Comparison of ENCODE assay signal across 34 cellular contexts in genomic region chr17:44469676-44470075, GRCh38.
"Had no signal": no experiment of that assay in that cellular context is flagged by ENCODE, and none has a peak within 500 bp of the region (broad histone marks: within the 10 kb centered on the region; RNA-seq: fewer than 3 reads in every experiment).

No MANE protein-coding gene starts in this region.

- H3K36me3 ChIP-seq: adrenal gland, breast epithelium had no signal

- H3K4me3 Mint-ChIP-seq: activated CD4-positive, alpha-beta T cell treated with anti-CD3 and anti-CD28 coated beads, Interleukin-2, amount 10 ng/mL, durations not matched to agents 24 days and 14 days; activated CD8-positive, alpha-beta T cell treated with anti-CD3 and anti-CD28 coated beads for 36 hours; activated naive CD8-positive, alpha-beta T cell treated with anti-CD3 and anti-CD28 coated beads, Interleukin-2, amount 10 ng/mL, durations not matched to agents 7 days and 5 days; activated T-cell treated with anti-CD3 and anti-CD28 coated beads, Interleukin-2, amount 50 U/mL, for 72 hours; activated T-helper 17 cell treated with anti-CD3 and anti-CD28 coated beads, Interleukin-2, amount 50 U/mL, for 72 hours; T-helper 2 cell treated with Interferon-gamma antibody and Interleukin-4, amounts not matched to agents 5 μg/mL and 100 μg/mL, for 36 hours had no signal

- H3K27me3 ChIP-seq: adrenal gland, body of pancreas, breast epithelium, MG63, Peyer's patch had no signal

- H3K27me3 Mint-ChIP-seq: activated CD4-positive, alpha-beta T cell treated with anti-CD3 and anti-CD28 coated beads, Interleukin-2, amount 10 ng/mL, durations not matched to agents 24 days and 14 days; activated CD8-positive, alpha-beta T cell treated with anti-CD3 and anti-CD28 coated beads for 36 hours; activated naive CD8-positive, alpha-beta T cell treated with anti-CD3 and anti-CD28 coated beads, Interleukin-2, amount 10 ng/mL, durations not matched to agents 7 days and 5 days; activated T-helper 17 cell treated with anti-CD3 and anti-CD28 coated beads, Interleukin-2, amount 50 U/mL, for 72 hours had no signal

- DNase-seq: activated CD4-positive, alpha-beta T cell treated with anti-CD3 and anti-CD28 coated beads, Interleukin-2, amount 10 ng/mL, durations not matched to agents 24 days and 14 days; activated CD4-positive, alpha-beta T cell treated with anti-CD3 and anti-CD28 coated beads, Interleukin-2, amount 50 U/mL, for 4 hours; activated CD8-positive, alpha-beta T cell treated with anti-CD3 and anti-CD28 coated beads for 36 hours; activated effector memory CD4-positive, alpha-beta T cell treated with anti-CD3 and anti-CD28 coated beads, Interleukin-2, amount 50 U/mL, for 16 hours; activated naive CD4-positive, alpha-beta T cell; activated naive CD4-positive, alpha-beta T cell treated with anti-CD3 and anti-CD28 coated beads, Interleukin-2, amount 50 U/mL, for 16 hours; activated naive CD8-positive, alpha-beta T cell treated with anti-CD3 and anti-CD28 coated beads, Interleukin-2, amount 10 ng/mL, durations not matched to agents 7 days and 5 days; activated T-cell treated with anti-CD3 and anti-CD28 coated beads, Interleukin-2, amount 50 U/mL, for 1 hour; activated T-cell treated with anti-CD3 and anti-CD28 coated beads, Interleukin-2, amount 50 U/mL, for 72 hours; adrenal gland; body of pancreas; caudate nucleus; cerebellar nuclear complex; Kasumi-1; MG63; NCI-H1048; NCI-H1105 treated with DMSO at 0.1 percent for 48 hours; NCI-H1436; NCI-H1694; NCI-H1930; NCI-H2081 treated with DMSO at 0.1 percent for 48 hours; NCI-H345; NCI-H524 treated with DMSO at 0.1 percent for 48 hours; NK-92 treated with Interleukin-12 subunit alpha and Interleukin-12 subunit beta, amount 100 ng/mL, for 24 hours; PC-3; Peyer's patch; RPMI8226; SIG-M5 had no signal

- H3K9me3 ChIP-seq: adrenal gland, body of pancreas, breast epithelium, MG63, Peyer's patch had no signal

- H3K27ac ChIP-seq: adrenal gland, body of pancreas, breast epithelium, Peyer's patch had no signal

- H3K4me3 ChIP-seq: adrenal gland, body of pancreas, breast epithelium, MG63, Peyer's patch had no signal

- H3K4me1 ChIP-seq: breast epithelium had no signal

- ATAC-seq: activated CD8-positive, alpha-beta T cell treated with anti-CD3 and anti-CD28 coated beads for 36 hours; activated T-cell treated with anti-CD3 and anti-CD28 coated beads, Interleukin-2, amount 50 U/mL, for 72 hours; activated T-helper 17 cell treated with anti-CD3 and anti-CD28 coated beads, Interleukin-2, amount 50 U/mL, for 72 hours; body of pancreas; PC-3; Right ventricle myocardium inferior had no signal

- FAIRE-seq: astrocyte, TTC549 had no signal

- H3K27ac Mint-ChIP-seq: activated CD4-positive, alpha-beta T cell treated with anti-CD3 and anti-CD28 coated beads, Interleukin-2, amount 10 ng/mL, durations not matched to agents 24 days and 14 days; activated CD8-positive, alpha-beta T cell treated with anti-CD3 and anti-CD28 coated beads for 36 hours; activated naive CD8-positive, alpha-beta T cell treated with anti-CD3 and anti-CD28 coated beads, Interleukin-2, amount 10 ng/mL, durations not matched to agents 7 days and 5 days; activated T-cell treated with anti-CD3 and anti-CD28 coated beads, Interleukin-2, amount 50 U/mL, for 72 hours; activated T-helper 17 cell treated with anti-CD3 and anti-CD28 coated beads, Interleukin-2, amount 50 U/mL, for 72 hours; T-helper 2 cell treated with Interferon-gamma antibody and Interleukin-4, amounts not matched to agents 5 μg/mL and 100 μg/mL, for 36 hours had no signal
